1 cellular context compared by ENCODE assay signal in genomic region chr6:117482240-117483003, GRCh38.
TF ChIP-seq lines count a peak whose summit lies in the region.

Gene DCBLD1, plus strand, starts transcription at chr6:117482674. Its CDS starts 108 bp downstream, at chr6:117482782.

TF ChIP-seq in K562, 482 proteins besides CTCF, POLR2A, EP300 and RAD21 (continued from another document and continues in another):
- TF ChIP-seq VEZF1 (CRISPR knock-in tag; IDR thresholded peaks at IDR 0.05) (peak; percentile 70), SIN3B (IDR thresholded peaks at IDR 0.05; ENCODE audit: low read depth) (peak; percentile 45; the same call in 1 of the 2 replicates), TRIM25 (IDR thresholded peaks at IDR 0.05; ENCODE audit: borderline replicate concordance) (no peak), PURB (CRISPR knock-in tag; IDR thresholded peaks at IDR 0.05; ENCODE audit: low read depth) (no peak), ZNF282 (CRISPR knock-in tag; IDR thresholded peaks at IDR 0.05) (no peak), HBP1 (CRISPR knock-in tag; IDR thresholded peaks at IDR 0.05) (no peak), NCOA4 (IDR thresholded peaks at IDR 0.05; ENCODE audit: partially characterized antibody) (no peak), CBX1 (IDR thresholded peaks at IDR 0.05; ENCODE audit: low read depth) (peak; percentile 4; the same call in 1 of the 2 replicates), ZNF639 (CRISPR knock-in tag; conservative IDR thresholded peaks at IDR 0.05 in 1 of 2, IDR thresholded peaks at IDR 0.05 in 1 of 2) (peak in 1 of 2 experiments; percentile 79; a peak in 1 of 4 replicates), ATF1 (CRISPR knock-in tag; IDR thresholded peaks at IDR 0.05) (no peak), ATF1 (tag; IDR thresholded peaks at IDR 0.05) (peak; percentile 23; the same call in 1 of the 2 replicates), ZNF124 (CRISPR knock-in tag; IDR thresholded peaks at IDR 0.05) (no peak), ILK (tag; IDR thresholded peaks at IDR 0.05; ENCODE audit: borderline replicate concordance, low read depth) (no peak), BCOR (IDR thresholded peaks at IDR 0.05) (0 out of 2 replicates have a peak, but pooled peaks have one; percentile 15), ZNF512 (tag; IDR thresholded peaks at IDR 0.05) (no peak), ZNF644 (tag; IDR thresholded peaks at IDR 0.05; ENCODE audit: low read depth) (no peak), CREM (IDR thresholded peaks at IDR 0.05; ENCODE audit: low read depth) (peak; percentile 77), TFAP4 (CRISPR knock-in tag; IDR thresholded peaks at IDR 0.05; ENCODE audit: borderline replicate concordance) (peak; percentile 32; the same call in 1 of the 2 replicates), NFE2 (IDR thresholded peaks at IDR 0.05; ENCODE audit: low read depth) (no peak), NR4A1 (CRISPR knock-in tag; IDR thresholded peaks at IDR 0.05) (no peak), NR4A1 (tag; IDR thresholded peaks at IDR 0.05) (no peak), PHF20 (IDR thresholded peaks at IDR 0.05; ENCODE audit: partially characterized antibody) (peak; percentile 70), AFF4 (CRISPR knock-in tag; IDR thresholded peaks at IDR 0.05) (no peak), ATF3 (IDR thresholded peaks at IDR 0.05) (no peak), ATF3 (CRISPR knock-in tag; conservative IDR thresholded peaks at IDR 0.05) (no peak), RBBP5 (IDR thresholded peaks at IDR 0.05; ENCODE audit: borderline replicate concordance, insufficient read depth, low read length, poor library complexity, severe bottlenecking) (no peak), THAP7 (CRISPR knock-in tag; IDR thresholded peaks at IDR 0.05) (0 out of 2 replicates have a peak, but pooled peaks have one; percentile 40), ZNF445 (CRISPR knock-in tag; IDR thresholded peaks at IDR 0.05; ENCODE audit: low read depth) (no peak), RNF219 (CRISPR knock-in tag; IDR thresholded peaks at IDR 0.05) (no peak), MAFK (IDR thresholded peaks at IDR 0.05; ENCODE audit: low read length) (no peak), ZNF444 (CRISPR knock-in tag; IDR thresholded peaks at IDR 0.05) (no peak), THRAP3 (IDR thresholded peaks at IDR 0.05; ENCODE audit: borderline replicate concordance) (no peak), NRF1 (conservative IDR thresholded peaks at IDR 0.05 in 1 of 2, IDR thresholded peaks at IDR 0.05 in 1 of 2) (peak; percentile 53 to 63; a peak in 2 of 4 replicates), DNMT1 (IDR thresholded peaks at IDR 0.05) (no peak), ZBTB12 (CRISPR knock-in tag; IDR thresholded peaks at IDR 0.05) (no peak), BRCA1 (IDR thresholded peaks at IDR 0.05) (no peak), BRCA1 (CRISPR knock-in tag; IDR thresholded peaks at IDR 0.05) (no peak), UBTF (IDR thresholded peaks at IDR 0.05; ENCODE audit: borderline replicate concordance in 1 of 2, low read depth in 2 of 2, low read length in 2 of 2) (peak; percentile 14 to 54; a peak in 1 of 4 replicates), SMARCA5 (IDR thresholded peaks at IDR 0.05) (no peak), WHSC1 (IDR thresholded peaks at IDR 0.05; ENCODE audit: low read length) (no peak), KAT8 (IDR thresholded peaks at IDR 0.05; ENCODE audit: low read depth) (no peak)
